ENCODE assay signal across 8 cellular contexts in the genomic region with DNA sequence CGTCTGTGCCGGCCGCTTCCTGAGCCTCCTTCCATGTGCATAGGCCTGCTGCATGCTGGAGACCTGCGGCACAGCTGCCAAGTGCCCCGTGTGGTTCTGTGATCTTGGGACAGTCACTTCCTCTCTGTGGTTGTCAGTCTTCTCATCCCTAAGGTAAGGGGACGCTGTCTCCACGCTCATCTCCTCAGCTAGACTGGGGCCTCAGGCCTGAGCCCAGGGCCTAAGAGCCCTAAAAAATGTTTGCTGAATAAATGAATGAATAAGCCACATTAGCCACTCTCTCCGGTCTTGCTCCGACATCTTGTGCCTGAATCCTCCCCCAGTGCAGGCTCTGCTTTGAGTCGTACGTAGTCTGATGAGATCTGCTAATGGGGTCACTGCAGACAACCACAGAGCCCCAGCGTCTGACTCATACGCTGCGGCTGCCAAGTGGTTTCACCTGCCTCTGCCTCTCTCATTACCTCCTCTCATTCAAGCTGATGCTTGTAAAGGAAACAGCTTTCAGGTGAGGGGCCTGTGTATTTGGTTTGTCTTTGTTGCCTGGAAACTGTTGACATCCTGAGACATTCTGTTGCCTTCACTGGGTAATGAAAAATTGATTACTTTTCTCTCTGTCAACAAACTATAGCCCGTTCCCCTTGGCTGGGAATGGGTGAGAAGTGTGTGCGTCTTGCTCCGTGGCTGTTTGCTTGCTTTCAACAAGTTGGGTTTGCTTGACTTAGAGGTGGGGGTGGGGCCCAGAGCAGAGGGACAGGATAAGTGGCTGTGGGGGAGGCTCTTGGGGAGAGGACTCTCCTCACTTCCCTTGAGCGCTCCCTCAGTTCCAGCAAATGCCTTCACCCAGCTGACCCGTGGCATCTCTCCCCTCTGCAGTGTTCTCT. TPM values are rescaled to one million over a fixed set of nuclear protein-coding genes. Genes with fewer than 3 reads are reported as not detected.
DNase-seq lines count a peak whose midpoint lies in the region; ATAC-seq, FAIRE-seq and TF ChIP-seq lines count a peak whose summit lies in the region.

No MANE protein-coding gene starts in this region.

- H3K27me3 ChIP-seq in bronchial epithelial cell (ENCODE audit: control insufficient read depth, insufficient read depth, low read length) (no peaks in the 10 kb centered on the region), pancreas (no peaks in the 10 kb centered on the region)

- peak; percentile 34 for DNase-seq in ELF-1 (ENCODE audit: low read depth, low spot score)
- DNase-seq in NCI-H2029 (lab: John Stamatoyannopoulos, UW) = peak; percentile 88
- peak; percentile 81 for DNase-seq in activated CD4-positive, alpha-beta T cell treated with anti-CD3 and anti-CD28 coated beads for 1 hour
- peak; percentile 98 for DNase-seq in bronchial epithelial cell (ENCODE audit: low read depth)
- no peak for DNase-seq in pancreas
- peak; percentile 92 for DNase-seq in urothelium cell line (ENCODE audit: low spot score)
- no peak for DNase-seq in inferior parietal cortex (ENCODE audit: extremely low spot score)
- no peak for DNase-seq in C1 segment of cervical spinal cord (lab: John Stamatoyannopoulos, UW)

- H3K27ac ChIP-seq in pancreas = peak overlapping the region in 2 of 4 donors; percentile 30 to 47

- peak; percentile 83 for FAIRE-seq in bronchial epithelial cell (lab: Jason Lieb, UNC)
- FAIRE-seq in pancreas (lab: Jason Lieb, UNC) = no peak
- peak; percentile 97 for FAIRE-seq in urothelium cell line (lab: Jason Lieb, UNC)

- no peaks in the 10 kb centered on the region for H3K36me3 ChIP-seq in bronchial epithelial cell (ENCODE audit: control insufficient read depth, insufficient read depth, low read length)
- H3K36me3 ChIP-seq in pancreas = no peaks in the 10 kb centered on the region

- no peaks in the 10 kb centered on the region for H3K9me3 ChIP-seq in pancreas

- H3K4me1 ChIP-seq in pancreas = peaks cover 0 to under 1% (median 0%) of the 10 kb centered on the region in 3 donors

- WGBS in pancreas, 2 donors = 74 to 77% methylated on average over 19 of the region's 19 CpGs

- intact Hi-C loops in pancreas (cut with DNase I) = no loop called here

- H3K4me3 ChIP-seq in bronchial epithelial cell (ENCODE audit: low read depth, low read length) (no peak overlapping the region), pancreas (no peak overlapping the region)

- peak; percentile 10 to 86 (median 72) for ATAC-seq in pancreas

- no peak for TF ChIP-seq CTCF in bronchial epithelial cell (IDR thresholded peaks at IDR 0.05; ENCODE audit: insufficient read depth, low read length, severe bottlenecking)
- no peak for TF ChIP-seq CTCF in pancreas (IDR thresholded peaks at IDR 0.05)

RNA-seq across cellular contexts. Expression of a gene that starts 15.9 kb away (rescaled TPM):
- total RNA-seq in bronchial epithelial cell (47.4 and 57.4 TPM in 2 replicates), pancreas (1,000 to 10,000 TPM in 1 of 6 donors, 100 to 1,000 TPM in 5; 578 to 1,123 (median 772) TPM)
- 100 to 1,000 TPM; 638 to 738 TPM for polyA plus RNA-seq in pancreas

RNA-seq across cellular contexts. Expression of a gene that starts 54.3 kb away (rescaled TPM):
- total RNA-seq in bronchial epithelial cell = 3.7 and 7.3 TPM in 2 replicates
- 1 to 10 TPM in 2 of 6 donors, under 1 TPM in 4; 0.19 to 2.0 (median 0.82) TPM for total RNA-seq in pancreas
- polyA plus RNA-seq in pancreas = 1 to 10 TPM in 1 of 2 donors, under 1 TPM in 1; 0.91 to 2.0 TPM

Comparison
In these comparisons a context has a peak if more than half of its experiments do, and no peak if none do; other contexts are left out.
1. DNase-seq: peak in ELF-1 (single experiment), NCI-H2029 (single experiment), activated CD4-positive, alpha-beta T cell treated with anti-CD3 and anti-CD28 coated beads for 1 hour (single experiment), bronchial epithelial cell (single experiment) and urothelium cell line (single experiment); none in pancreas (0 of 6), inferior parietal cortex (single experiment) and C1 segment of cervical spinal cord (0 of 14).